23 cellular contexts compared by ENCODE assay signal in the genomic region with DNA sequence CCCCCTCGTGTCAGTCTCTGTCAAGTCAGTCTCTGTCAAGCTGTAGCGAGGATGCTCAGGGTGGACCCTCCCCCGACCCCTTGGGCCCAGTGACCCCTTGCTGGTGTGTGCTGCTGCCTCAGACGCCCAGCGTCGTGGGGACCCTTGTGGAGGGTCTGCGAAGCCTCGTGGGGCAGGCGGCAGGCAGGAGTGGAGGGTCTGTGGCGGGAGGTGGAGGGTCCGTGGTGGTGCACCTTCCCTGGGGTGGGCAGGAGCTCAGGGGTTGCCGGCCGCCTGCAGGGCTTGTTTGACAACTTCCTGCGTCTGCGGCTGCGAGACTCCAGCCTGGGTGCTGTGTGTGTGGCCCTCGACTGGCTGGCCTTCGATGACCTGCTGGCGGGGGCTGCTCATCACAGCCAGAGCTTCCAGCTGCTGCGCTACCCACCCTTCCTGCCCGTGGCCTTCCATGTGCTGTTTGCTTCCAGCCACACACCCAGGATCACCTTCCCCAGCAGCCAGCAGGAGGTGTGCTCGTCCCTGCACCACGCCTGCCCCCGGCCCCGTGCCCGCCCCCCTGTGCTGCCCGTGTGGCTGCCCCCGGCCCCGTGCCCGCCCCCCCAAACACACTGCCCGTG. TPM values are rescaled to one million over a fixed set of nuclear protein-coding genes. Genes with fewer than 3 reads are reported as not detected.
DNase-seq lines count a peak whose midpoint lies in the region; ATAC-seq and TF ChIP-seq lines count a peak whose summit lies in the region.
"Had no signal": no experiment of that assay in that cellular context is flagged by ENCODE, and none has a peak within 500 bp of the region (broad histone marks: within the 10 kb centered on the region; RNA-seq: fewer than 3 reads in every experiment).

No MANE protein-coding gene starts in this region.

- H3K4me3 Mint-ChIP-seq in MCF 10A (ENCODE audit: unreplicated experiment): no peak overlapping the region
- H3K4me3 Mint-ChIP-seq: CD4-positive, alpha-beta T cell; T-helper 2 cell treated with Interferon-gamma antibody and Interleukin-4, amounts not matched to agents 5 μg/mL and 100 μg/mL, for 36 hours had no signal

- peaks cover 19% of the 10 kb centered on the region for H3K79me2 ChIP-seq in HCT116 (ENCODE audit: insufficient read depth, low read length)

- no peak overlapping the region for H3K9ac ChIP-seq in HCT116 (ENCODE audit: low read length)
- H3K9ac ChIP-seq: BLaER1 had no signal

- H3K4me1 Mint-ChIP-seq in MCF 10A (ENCODE audit: insufficient read depth, unreplicated experiment): peaks cover 5% of the 10 kb centered on the region

- no peaks in the 10 kb centered on the region for H3K9me3 ChIP-seq in HCT116 (ENCODE audit: control insufficient read depth in 1 of 2, insufficient read depth in 1 of 2, low read depth in 1 of 2, low read length in 2 of 2)
- H3K9me3 ChIP-seq in suprapubic skin: no peaks in the 10 kb centered on the region
- H3K9me3 ChIP-seq: BLaER1 had no signal

- H3K36me3 ChIP-seq in HCT116 (ENCODE audit: control insufficient read depth in 1 of 2, insufficient read depth in 2 of 2, low read length in 2 of 2): peaks cover 0 to 19% of the 10 kb centered on the region in 2 experiments; a peak in 3 of 4 replicates
- H3K36me3 ChIP-seq in suprapubic skin: peaks cover 23% of the 10 kb centered on the region

- DNase-seq in HCT116 (ENCODE audit: low read depth, low spot score): no peak
- no peak for DNase-seq in RWPE1 (ENCODE audit: low spot score)
- DNase-seq in retinal pigment epithelial cell (ENCODE audit: low read depth): no peak
- DNase-seq in suprapubic skin (ENCODE audit: low spot score in 2 of 2): no peak
- no peak for DNase-seq in MCF 10A (ENCODE audit: unreplicated experiment)
- no peak for DNase-seq in NCI-H1092 (lab: John Stamatoyannopoulos, UW)
- DNase-seq: ACHN; CD4-positive, alpha-beta T cell; DND-41; KG1; NCI-H1048; NCI-H1417 treated with DMSO at 0.1 percent for 48 hours; NCI-H1694 treated with DMSO at 0.1 percent for 48 hours; NCI-H2081 treated with DMSO at 0.1 percent for 48 hours; NCI-H2171 treated with DMSO at 0.1 percent for 48 hours; NCI-H345; NCI-H510A treated with DMSO at 0.1 percent for 48 hours; SHP77 had no signal

- no peaks in the 10 kb centered on the region for H3K27me3 Mint-ChIP-seq in MCF 10A (ENCODE audit: insufficient read depth, unreplicated experiment)

- TF ChIP-seq CTCF in C4-2B (conservative IDR thresholded peaks at IDR 0.05) (no peak), HCT116 (IDR thresholded peaks at IDR 0.05 in 2 of 3, conservative IDR thresholded peaks at IDR 0.05 in 1 of 3; ENCODE audit: borderline replicate concordance in 1 of 3, insufficient read depth in 1 of 3, low read depth in 2 of 3, low read length in 2 of 3) (no peak), RWPE1 (conservative IDR thresholded peaks at IDR 0.05; ENCODE audit: low read depth) (no peak), retinal pigment epithelial cell (conservative IDR thresholded peaks at IDR 0.05; ENCODE audit: low read depth, low read length) (peak; percentile 33), suprapubic skin (IDR thresholded peaks at IDR 0.05) (no peak), MCF 10A (IDR thresholded peaks at IDR 0.05; ENCODE audit: unreplicated experiment) (no peak)

- TF ChIP-seq EP300 in suprapubic skin (IDR thresholded peaks at IDR 0.05): no peak

- RAD21 ChIA-PET in HCT116 (lab: Charles Lee; ENCODE audit: low non-redundant PET in 1 of 2, low total read pairs in 2 of 2, uncharacterized antibody in 2 of 2, unreplicated experiment in 2 of 2): no interaction called here

- no peaks in the 10 kb centered on the region for H4K20me1 ChIP-seq in HCT116 (ENCODE audit: insufficient read depth)

- no peak for TF ChIP-seq POLR2A in HCT116 (IDR thresholded peaks at IDR 0.05; ENCODE audit: borderline replicate concordance, extremely low read depth, insufficient read depth, insufficient read length)
- TF ChIP-seq POLR2A in suprapubic skin (IDR thresholded peaks at IDR 0.05): no peak

- peak; percentile 14; the same call in 1 of the 2 replicates for ATAC-seq in HCT116

- H3K4me2 ChIP-seq in HCT116 (ENCODE audit: low read length): no peak overlapping the region
- H3K4me2 ChIP-seq: BLaER1 had no signal

- BruUV-seq in HCT116 (replicated peaks; lab: Mats Ljungman, UMichigan): no TSS peak
- BruUV-seq in MCF 10A (replicated peaks; lab: Mats Ljungman, UMichigan): no TSS peak

- intact Hi-C loops in HCT116 (cut with micrococcal nuclease) (no loop called here), MCF 10A (cut with micrococcal nuclease) (no loop called here)

- peaks cover 9% of the 10 kb centered on the region for H3K36me3 Mint-ChIP-seq in MCF 10A (ENCODE audit: insufficient read depth, unreplicated experiment)

- CTCF ChIA-PET in HCT116 (lab: Charles Lee) (interaction anchor here (1.1 to 2.0 kb wide), 2 partner anchors 83 to 261 kb away, joined by 3 to 9 read pairs; no protein-coding TSS in a partner anchor), RWPE1 (lab: Yijun Ruan, JAX) (interaction anchor here (0.6 kb wide), 1 partner anchor 517 kb away, joined by 6 read pairs; no protein-coding TSS in a partner anchor), MCF 10A (lab: Yijun Ruan, JAX) (no interaction called here)

- H3K9me3 Mint-ChIP-seq in MCF 10A (ENCODE audit: unreplicated experiment): no peaks in the 10 kb centered on the region
- H3K9me3 Mint-ChIP-seq: CD4-positive, alpha-beta T cell; T-helper 2 cell treated with Interferon-gamma antibody and Interleukin-4, amounts not matched to agents 5 μg/mL and 100 μg/mL, for 36 hours had no signal

- H3K9me2 ChIP-seq in HCT116 (ENCODE audit: insufficient read depth): no peaks in the 10 kb centered on the region

- no peak overlapping the region for H2AFZ ChIP-seq in HCT116 (ENCODE audit: low read depth, low read length, poor library complexity, severe bottlenecking)

- H3K4me1 ChIP-seq in HCT116 (ENCODE audit: control insufficient read depth in 1 of 2, insufficient read depth in 2 of 2, low read length in 2 of 2): peaks cover 13 to 37% of the 10 kb centered on the region in 2 experiments
- no peaks in the 10 kb centered on the region for H3K4me1 ChIP-seq in suprapubic skin

- POLR2A ChIA-PET in HCT116 (lab: Charles Lee) (interaction anchor here (1.0 kb wide), 1 partner anchor 11 kb away, joined by 3 read pairs; no protein-coding TSS in a partner anchor), RWPE1 (lab: Yijun Ruan, JAX; ENCODE audit: low non-redundant PET) (no interaction called here), MCF 10A (lab: Yijun Ruan, JAX) (interaction anchor here (1.4 kb wide), 1 partner anchor 54 kb away, joined by 4 read pairs; the partner anchor contains the start of gene CIAO3)

- 78% methylated on average over 8 of the region's 31 CpGs for WGBS in suprapubic skin

- H3K4me3 ChIP-seq in HCT116 (replicated peaks in 1 of 2; ENCODE audit: low read depth in 1 of 2, low read length in 2 of 2) (no peak overlapping the region), retinal pigment epithelial cell (ENCODE audit: low read length) (peak overlapping the region; percentile 14), suprapubic skin (no peak overlapping the region)
- H3K4me3 ChIP-seq: BLaER1 had no signal

- H3K27ac ChIP-seq in C4-2B (peak overlapping the region; percentile 69), HCT116 (ENCODE audit: low read depth, low read length) (peak overlapping the region; percentile 5; the same call in 1 of the 2 replicates), RWPE1 (peak overlapping the region; percentile 36; the same call in 1 of the 2 replicates), suprapubic skin (no peak overlapping the region)
- H3K27ac ChIP-seq: BLaER1 had no signal

- no peak overlapping the region for H3K27ac Mint-ChIP-seq in MCF 10A (ENCODE audit: low read depth, unreplicated experiment)
- H3K27ac Mint-ChIP-seq: CD4-positive, alpha-beta T cell; T-helper 2 cell treated with Interferon-gamma antibody and Interleukin-4, amounts not matched to agents 5 μg/mL and 100 μg/mL, for 36 hours had no signal

- TF ChIP-seq RAD21 in HCT116 (IDR thresholded peaks at IDR 0.05; ENCODE audit: low read depth): no peak

- H3K27me3 ChIP-seq in HCT116 (ENCODE audit: insufficient read depth, low read length): no peaks in the 10 kb centered on the region
- peaks cover 35% of the 10 kb centered on the region for H3K27me3 ChIP-seq in suprapubic skin

TF ChIP-seq in HCT116, 20 proteins besides CTCF, POLR2A, EP300 and RAD21 (continues in another document):
- no peak for TF ChIP-seq JUND (IDR thresholded peaks at IDR 0.05)
- no peak for TF ChIP-seq SP1 (IDR thresholded peaks at IDR 0.05; ENCODE audit: low read depth)
- no peak for TF ChIP-seq ELF1 (IDR thresholded peaks at IDR 0.05; ENCODE audit: borderline replicate concordance, low read depth)
- TF ChIP-seq CEBPB (IDR thresholded peaks at IDR 0.05; ENCODE audit: low read depth): no peak
- no peak for TF ChIP-seq ZNF274 (IDR thresholded peaks at IDR 0.05; ENCODE audit: low read depth, low read length)

RNA-seq across cellular contexts. Expression of gene GNG13, which starts 5.6 kb away (rescaled TPM):
- total RNA-seq in HCT116 (2021; ENCODE audit: unreplicated experiment) (not detected), suprapubic skin (not detected), MCF 10A (2022) (not detected in 2 replicates)
- polyA plus RNA-seq in HCT116 (2012): 0.85 and 1.7 TPM in 2 replicates
- total RNA-seq: CD4-positive, alpha-beta T cell; PC-3; RPMI7951 had no signal

RNA-seq across cellular contexts. Expression of gene CHTF18, which starts 6.5 kb away (rescaled TPM):
- total RNA-seq in HCT116 (2021; ENCODE audit: unreplicated experiment): 145 TPM
- polyA plus RNA-seq in HCT116 (2012): 83.7 and 86.5 TPM in 2 replicates
- 10 to 100 TPM; 12.6 to 22.3 (median 17.3) TPM for total RNA-seq in suprapubic skin
- total RNA-seq in MCF 10A (2022): 22.7 and 30.9 TPM in 2 replicates

RNA-seq across cellular contexts. Expression of gene RPUSD1, which starts 6.8 kb away (rescaled TPM):
- total RNA-seq in HCT116 (2021; ENCODE audit: unreplicated experiment): 59.9 TPM
- polyA plus RNA-seq in HCT116 (2012): 40.7 and 45.9 TPM in 2 replicates
- total RNA-seq in suprapubic skin: 10 to 100 TPM; 13.6 to 27.1 (median 21.8) TPM
- total RNA-seq in MCF 10A (2022): 19.8 and 24.9 TPM in 2 replicates

RNA-seq across cellular contexts. Expression of gene MSLN, which starts 34.4 kb away (rescaled TPM):
- total RNA-seq in HCT116 (2021; ENCODE audit: unreplicated experiment): 40.9 TPM
- polyA plus RNA-seq in HCT116 (2012): 76.1 and 104 TPM in 2 replicates
- total RNA-seq in suprapubic skin: 1 to 10 TPM in 1 of 4 donors, under 1 TPM in 2, not detected in 1; 0.31 to 7.3 (median 0.49) TPM
- total RNA-seq in MCF 10A (2022): 18.1 and 25.2 TPM in 2 replicates
- total RNA-seq: CD4-positive, alpha-beta T cell; RPMI7951 had no signal

RNA-seq across cellular contexts. Expression of gene CIAO3, which starts 54.2 kb away (rescaled TPM):
- total RNA-seq in HCT116 (2021; ENCODE audit: unreplicated experiment): 32.8 TPM
- 17.5 and 18.0 TPM in 2 replicates for polyA plus RNA-seq in HCT116 (2012)
- 100 to 1,000 TPM in 1 of 4 donors, 10 to 100 TPM in 3; 35.2 to 110 (median 52.0) TPM for total RNA-seq in suprapubic skin
- total RNA-seq in MCF 10A (2022): 28.5 and 31.1 TPM in 2 replicates
